Comparison of ENCODE assay signal across 11 cellular contexts in the genomic region with DNA sequence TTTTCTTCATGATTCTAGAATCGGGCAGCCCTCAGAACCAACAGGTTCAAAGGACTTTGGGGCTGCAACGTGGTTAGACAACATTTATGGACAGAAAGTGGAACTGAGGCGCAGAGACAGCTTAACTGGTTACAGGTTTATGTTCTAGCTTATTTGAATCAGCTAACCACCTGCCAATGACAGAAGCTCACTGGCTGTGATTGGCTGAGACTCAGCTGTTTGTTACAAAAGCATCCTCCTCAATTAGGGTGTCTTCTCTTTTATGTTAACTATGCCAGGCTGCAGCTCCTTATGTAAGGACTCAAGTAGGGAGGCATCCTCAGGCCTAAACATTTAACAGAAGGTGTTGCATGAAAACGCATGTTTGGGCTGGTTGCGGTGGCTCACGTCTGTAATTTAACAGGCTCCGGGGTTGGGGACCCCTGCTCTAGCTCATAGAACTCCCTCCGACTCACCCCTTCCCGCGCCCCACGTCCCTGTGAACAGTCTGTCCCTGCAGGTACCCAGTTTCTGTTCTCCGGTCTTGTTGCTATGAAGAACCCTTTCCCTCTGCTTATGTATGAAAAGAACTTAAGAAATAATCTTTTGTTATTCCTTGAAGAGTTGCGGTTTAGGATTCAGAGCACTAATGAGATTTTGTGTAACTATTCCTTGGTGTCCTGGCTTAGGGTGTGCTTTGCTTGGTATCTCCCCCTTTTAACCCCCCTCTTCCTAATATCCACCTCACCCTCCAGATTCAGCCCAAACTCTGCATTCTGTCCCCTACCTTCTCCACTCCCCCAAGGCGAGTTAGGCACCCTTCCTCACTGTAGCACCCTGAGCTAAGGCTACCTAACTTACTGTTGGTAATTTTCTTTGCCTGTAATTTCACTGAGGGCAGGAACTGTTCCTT. TPM values are rescaled to one million over a fixed set of nuclear protein-coding genes. Genes with fewer than 3 reads are reported as not detected.
DNase-seq lines count a peak whose midpoint lies in the region; ATAC-seq, FAIRE-seq and TF ChIP-seq lines count a peak whose summit lies in the region.
"Had no signal": no experiment of that assay in that cellular context is flagged by ENCODE, and none has a peak within 500 bp of the region (broad histone marks: within the 10 kb centered on the region; RNA-seq: fewer than 3 reads in every experiment).

No MANE protein-coding gene starts in this region.

- TF ChIP-seq EP300 in suprapubic skin (IDR thresholded peaks at IDR 0.05) = no peak

- H3K36me3 ChIP-seq in suprapubic skin = no peaks in the 10 kb centered on the region

- H3K27me3 Mint-ChIP-seq in activated naive CD4-positive, alpha-beta T cell treated with anti-CD3 and anti-CD28 coated beads, Interleukin-2, amount 50 U/mL, for 24 hours = no peaks in the 10 kb centered on the region
- peaks cover 11% of the 10 kb centered on the region for H3K27me3 Mint-ChIP-seq in activated CD8-positive, alpha-beta T cell treated with anti-CD3 and anti-CD28 coated beads, Interleukin-2, amount 10 ng/mL, durations not matched to agents 7 days and 5 days (ENCODE audit: low read depth)

- H3K36me3 Mint-ChIP-seq in activated naive CD4-positive, alpha-beta T cell treated with anti-CD3 and anti-CD28 coated beads, Interleukin-2, amount 50 U/mL, for 24 hours = no peaks in the 10 kb centered on the region
- peaks cover 15% of the 10 kb centered on the region for H3K36me3 Mint-ChIP-seq in activated CD8-positive, alpha-beta T cell treated with anti-CD3 and anti-CD28 coated beads, Interleukin-2, amount 10 ng/mL, durations not matched to agents 7 days and 5 days (ENCODE audit: low read depth)

- no peak for TF ChIP-seq CTCF in suprapubic skin (IDR thresholded peaks at IDR 0.05)

- ATAC-seq in activated CD8-positive, alpha-beta T cell treated with anti-CD3 and anti-CD28 coated beads, Interleukin-2, amount 10 ng/mL, durations not matched to agents 7 days and 5 days = no peak
- ATAC-seq in GM21619 (IDR thresholded peaks at IDR 0.05; ENCODE audit: unreplicated experiment) = no peak

- H3K4me1 Mint-ChIP-seq in activated naive CD4-positive, alpha-beta T cell treated with anti-CD3 and anti-CD28 coated beads, Interleukin-2, amount 50 U/mL, for 24 hours = peaks cover 22% of the 10 kb centered on the region
- H3K4me1 Mint-ChIP-seq in activated CD8-positive, alpha-beta T cell treated with anti-CD3 and anti-CD28 coated beads, Interleukin-2, amount 10 ng/mL, durations not matched to agents 7 days and 5 days (ENCODE audit: low read depth) = peaks cover 39% of the 10 kb centered on the region

- POLR2A ChIA-PET in activated CD8-positive, alpha-beta T cell treated with anti-CD3 and anti-CD28 coated beads, Interleukin-2, amount 10 ng/mL, durations not matched to agents 7 days and 5 days (lab: Charles Lee) = interaction anchor here (0.6 to 1.7 kb wide), 5 partner anchors 9 to 90 kb away, joined by 3 to 7 read pairs (median 3); no protein-coding TSS in a partner anchor

- no peaks in the 10 kb centered on the region for H3K9me3 ChIP-seq in suprapubic skin

- H3K4me3 Mint-ChIP-seq in activated naive CD4-positive, alpha-beta T cell treated with anti-CD3 and anti-CD28 coated beads, Interleukin-2, amount 50 U/mL, for 24 hours = peak overlapping the region; percentile 73
- H3K4me3 Mint-ChIP-seq in activated CD8-positive, alpha-beta T cell treated with anti-CD3 and anti-CD28 coated beads, Interleukin-2, amount 10 ng/mL, durations not matched to agents 7 days and 5 days = peak overlapping the region; percentile 52

- peak overlapping the region; percentile 66 for H3K27ac Mint-ChIP-seq in activated naive CD4-positive, alpha-beta T cell treated with anti-CD3 and anti-CD28 coated beads, Interleukin-2, amount 50 U/mL, for 24 hours
- H3K27ac Mint-ChIP-seq in activated CD8-positive, alpha-beta T cell treated with anti-CD3 and anti-CD28 coated beads, Interleukin-2, amount 10 ng/mL, durations not matched to agents 7 days and 5 days = peak overlapping the region; percentile 67

- H3K27ac ChIP-seq in layer of hippocampus (ENCODE audit: low read depth, low read length) (peak overlapping the region; percentile 64), suprapubic skin (peak overlapping the region; percentile 34)

- CTCF ChIA-PET in activated CD8-positive, alpha-beta T cell treated with anti-CD3 and anti-CD28 coated beads, Interleukin-2, amount 10 ng/mL, durations not matched to agents 7 days and 5 days (lab: Charles Lee) = interaction anchor here (0.7 to 3.8 kb wide), 5 partner anchors 7 to 344 kb away, joined by 3 to 11 read pairs (median 3); no protein-coding TSS in a partner anchor

- DNase-seq in activated naive CD4-positive, alpha-beta T cell treated with anti-CD3 and anti-CD28 coated beads, Interleukin-2, amount 50 U/mL, for 16 hours = no peak
- DNase-seq in activated CD8-positive, alpha-beta T cell treated with anti-CD3 and anti-CD28 coated beads, Interleukin-2, amount 10 ng/mL, durations not matched to agents 7 days and 5 days = no peak
- DNase-seq in suprapubic skin (ENCODE audit: low spot score in 2 of 2) (no peak), GM19239 (ENCODE audit: insufficient read length, low spot score) (no peak), NCI-H2227 (lab: John Stamatoyannopoulos, UW; ENCODE audit: unreplicated experiment) (no peak)
- DNase-seq: aorta, NCI-H526 had no signal

- H3K4me1 ChIP-seq in suprapubic skin = peaks cover 29% of the 10 kb centered on the region

- H3K27me3 ChIP-seq in layer of hippocampus (ENCODE audit: control insufficient read depth, insufficient read depth, low read length) (no peaks in the 10 kb centered on the region), suprapubic skin (no peaks in the 10 kb centered on the region)

- no peaks in the 10 kb centered on the region for H3K9me3 Mint-ChIP-seq in activated naive CD4-positive, alpha-beta T cell treated with anti-CD3 and anti-CD28 coated beads, Interleukin-2, amount 50 U/mL, for 24 hours
- no peaks in the 10 kb centered on the region for H3K9me3 Mint-ChIP-seq in activated CD8-positive, alpha-beta T cell treated with anti-CD3 and anti-CD28 coated beads, Interleukin-2, amount 10 ng/mL, durations not matched to agents 7 days and 5 days (ENCODE audit: insufficient read depth)

- no peak overlapping the region for H3K4me3 ChIP-seq in suprapubic skin

- FAIRE-seq in GM19239 (lab: Jason Lieb, UNC) = no peak
- FAIRE-seq: TTC549 had no signal

- WGBS in suprapubic skin = 90% methylated on average over 14 of the region's 14 CpGs

- no peak for TF ChIP-seq POLR2A in suprapubic skin (IDR thresholded peaks at IDR 0.05)

RNA-seq across cellular contexts. Expression of a gene that starts 1.2 kb away (rescaled TPM):
- total RNA-seq in activated CD8-positive, alpha-beta T cell treated with anti-CD3 and anti-CD28 coated beads, Interleukin-2, amount 10 ng/mL, durations not matched to agents 7 days and 5 days = 10 to 100 TPM; 15.0 to 15.2 TPM
- 10 to 100 TPM; 17.5 to 24.7 (median 21.7) TPM for total RNA-seq in suprapubic skin
